ENCODE assay signal across 21 cellular contexts in genomic region chr6:139354177-139354576, GRCh38. TPM values are rescaled to one million over a fixed set of nuclear protein-coding genes. Genes with fewer than 3 reads are reported as not detected.
DNase-seq lines count a peak whose midpoint lies in the region; FAIRE-seq and TF ChIP-seq lines count a peak whose summit lies in the region.
"Had no signal": no experiment of that assay in that cellular context is flagged by ENCODE, and none has a peak within 500 bp of the region (broad histone marks: within the 10 kb centered on the region; RNA-seq: fewer than 3 reads in every experiment).

No MANE protein-coding gene starts in this region.

- H3K4me3 Mint-ChIP-seq in glutamatergic neuron (ENCODE audit: unreplicated experiment), result no peak overlapping the region
- H3K4me3 Mint-ChIP-seq: CD4-positive, CD25-positive, alpha-beta regulatory T cell; CD8-positive, alpha-beta memory T cell had no signal

- no peak for FAIRE-seq in small intestine (lab: Jason Lieb, UNC)
- FAIRE-seq: A204.1, GM12891, GM19239 had no signal

- peaks cover 14% of the 10 kb centered on the region for H3K4me1 Mint-ChIP-seq in glutamatergic neuron (ENCODE audit: low read depth, unreplicated experiment)
- H3K4me1 Mint-ChIP-seq: CD8-positive, alpha-beta memory T cell had no signal

- no peak overlapping the region for H3K4me3 ChIP-seq in small intestine (ENCODE audit: low read depth in 1 of 2, low read length in 2 of 2)
- H3K4me3 ChIP-seq: GM23248, HAP-1 had no signal

- no peaks in the 10 kb centered on the region for H3K4me1 ChIP-seq in small intestine (ENCODE audit: control insufficient read depth in 2 of 2, insufficient read depth in 1 of 2, low read depth in 1 of 2, low read length in 1 of 2)
- H3K4me1 ChIP-seq: BE2C, HAP-1 had no signal

- H3K9me3 Mint-ChIP-seq in glutamatergic neuron (ENCODE audit: unreplicated experiment), result no peaks in the 10 kb centered on the region
- H3K9me3 Mint-ChIP-seq: CD8-positive, alpha-beta memory T cell had no signal

- DNase-seq in NCI-H2227 (lab: John Stamatoyannopoulos, UW; ENCODE audit: unreplicated experiment), result peak; percentile 80
- peak; percentile 90 for DNase-seq in NCI-H69 (lab: John Stamatoyannopoulos, UW)
- no peak for DNase-seq in glutamatergic neuron
- no peak for DNase-seq in inferior parietal cortex (ENCODE audit: extremely low spot score)
- no peak for DNase-seq in small intestine
- DNase-seq in NCI-H146 treated with DMSO at 0.1 percent for 48 hours (lab: John Stamatoyannopoulos, UW; ENCODE audit: unreplicated experiment), result no peak
- DNase-seq: ACHN; BE2C; C1 segment of cervical spinal cord; CD4-positive, CD25-positive, alpha-beta regulatory T cell; CD8-positive, alpha-beta memory T cell; COR-L47; DMS 273 treated with DMSO at 0.1 percent for 48 hours; DMS53; DND-41; EL; GM23248 had no signal

- H3K27me3 ChIP-seq in small intestine (ENCODE audit: control insufficient read depth in 2 of 2, insufficient read depth in 2 of 2, low read length in 2 of 2), result no peaks in the 10 kb centered on the region
- H3K27me3 ChIP-seq: BE2C had no signal

- peaks cover 4% of the 10 kb centered on the region for H3K27me3 Mint-ChIP-seq in glutamatergic neuron (ENCODE audit: unreplicated experiment)

- H3K36me3 ChIP-seq in small intestine (ENCODE audit: control insufficient read depth in 2 of 2, insufficient read depth in 2 of 2, low read length in 2 of 2), result no peaks in the 10 kb centered on the region
- H3K36me3 ChIP-seq: BE2C, HAP-1 had no signal

- peak overlapping the region; percentile 17 for H3K27ac Mint-ChIP-seq in glutamatergic neuron (ENCODE audit: unreplicated experiment)
- H3K27ac Mint-ChIP-seq: CD4-positive, CD25-positive, alpha-beta regulatory T cell; CD8-positive, alpha-beta memory T cell had no signal

- H3K27ac ChIP-seq in small intestine (ENCODE audit: low read depth in 1 of 2, low read length in 1 of 2), result no peak overlapping the region
- H3K27ac ChIP-seq: GM23248 had no signal

- 68 to 79% (median 79%) methylated on average over 4 of the region's 4 CpGs for WGBS in small intestine, 3 donors

- TF ChIP-seq CTCF in glutamatergic neuron (IDR thresholded peaks at IDR 0.05; ENCODE audit: partially characterized antibody, unreplicated experiment), result no peak

- H3K9me3 ChIP-seq in small intestine (ENCODE audit: control insufficient read depth, low read depth), result no peaks in the 10 kb centered on the region
- H3K9me3 ChIP-seq: BE2C, HAP-1 had no signal

- H3K36me3 Mint-ChIP-seq in glutamatergic neuron (ENCODE audit: unreplicated experiment), result no peaks in the 10 kb centered on the region
- H3K36me3 Mint-ChIP-seq: CD4-positive, CD25-positive, alpha-beta regulatory T cell had no signal

RNA-seq across cellular contexts. Expression of gene CITED2, which starts 20.3 kb away (rescaled TPM):
- 66.5 TPM for total RNA-seq in glutamatergic neuron (ENCODE audit: unreplicated experiment)
- polyA plus RNA-seq in small intestine, result 10 to 100 TPM; 21.1 to 39.5 (median 23.5) TPM

Comparison
In these comparisons a context has a peak if more than half of its experiments do, and no peak if none do; other contexts are left out.
1. DNase-seq: peak in NCI-H2227 (single experiment) and NCI-H69 (single experiment); none in glutamatergic neuron (single experiment), inferior parietal cortex (single experiment), small intestine (single experiment) and NCI-H146 treated with DMSO at 0.1 percent for 48 hours (single experiment).